Comparison of ENCODE assay signal across 19 cellular contexts in genomic region chr17:62668091-62668804, GRCh38. TPM values are rescaled to one million over a fixed set of nuclear protein-coding genes. Genes with fewer than 3 reads are reported as not detected.
DNase-seq lines count a peak whose midpoint lies in the region; ATAC-seq lines count a peak whose summit lies in the region.
"Had no signal": no experiment of that assay in that cellular context is flagged by ENCODE, and none has a peak within 500 bp of the region (broad histone marks: within the 10 kb centered on the region; RNA-seq: fewer than 3 reads in every experiment).

No MANE protein-coding gene starts in this region.

- ATAC-seq in GM21737 (IDR thresholded peaks at IDR 0.05; ENCODE audit: unreplicated experiment), result no peak
- ATAC-seq: left colon had no signal

- H3K9me3 ChIP-seq in esophagus (ENCODE audit: control insufficient read depth in 2 of 2, insufficient read depth in 1 of 2, low read depth in 1 of 2, low read length in 1 of 2), result no peaks in the 10 kb centered on the region
- H3K9me3 ChIP-seq: stomach had no signal

- 53 to 56% methylated on average over 10 of the region's 10 CpGs for WGBS in esophagus, 2 donors

- H3K4me3 ChIP-seq in esophagus (ENCODE audit: low read depth in 1 of 2, low read length in 2 of 2), result no peak overlapping the region
- H3K4me3 ChIP-seq: stomach had no signal

- H3K27me3 Mint-ChIP-seq in activated T-cell treated with anti-CD3 and anti-CD28 coated beads, Interleukin-2, amount 50 U/mL, for 24 hours, result peaks cover 6% of the 10 kb centered on the region
- H3K27me3 Mint-ChIP-seq: activated naive CD8-positive, alpha-beta T cell had no signal

- H3K36me3 ChIP-seq in esophagus (ENCODE audit: control insufficient read depth in 2 of 2, insufficient read depth in 2 of 2, low read length in 1 of 2), result no peaks in the 10 kb centered on the region

- H3K4me1 ChIP-seq in esophagus (ENCODE audit: control insufficient read depth in 2 of 2, insufficient read depth in 2 of 2, low read length in 1 of 2), result peaks cover 0 to 11% of the 10 kb centered on the region in 2 donors

- H3K36me3 Mint-ChIP-seq in activated T-cell treated with anti-CD3 and anti-CD28 coated beads, Interleukin-2, amount 50 U/mL, for 24 hours (ENCODE audit: low read depth), result no peaks in the 10 kb centered on the region

- H3K27me3 ChIP-seq in esophagus (ENCODE audit: control insufficient read depth in 1 of 2, insufficient read depth in 2 of 2, low read length in 2 of 2), result no peaks in the 10 kb centered on the region

- DNase-seq in DMS 273 (lab: John Stamatoyannopoulos, UW; ENCODE audit: unreplicated experiment) (peak; percentile 18), DMS 273 treated with DMSO at 0.1 percent for 48 hours (lab: John Stamatoyannopoulos, UW) (no peak), RKO (ENCODE audit: low spot score) (peak; percentile 11), renal cortical epithelial cell (ENCODE audit: low read depth) (peak; percentile 50), T-helper 1 cell (no peak)
- no peak for DNase-seq in activated T-cell treated with anti-CD3 and anti-CD28 coated beads, Interleukin-2, amount 50 U/mL, for 24 hours
- DNase-seq: activated CD4-positive, alpha-beta T cell treated with anti-CD3 and anti-CD28 coated beads for 4 hours; activated T-cell treated with anti-CD3 and anti-CD28 coated beads for 4 hours; central memory CD4-positive, alpha-beta T cell; left colon; NCI-H1694; NCI-H748 treated with DMSO at 0.1 percent for 48 hours; Right ventricle myocardium superior; stomach had no signal

- no peak overlapping the region for H3K27ac Mint-ChIP-seq in activated T-cell treated with anti-CD3 and anti-CD28 coated beads, Interleukin-2, amount 50 U/mL, for 24 hours
- H3K27ac Mint-ChIP-seq: activated naive CD8-positive, alpha-beta T cell had no signal

- peak overlapping the region; percentile 78 to 87 for H3K27ac ChIP-seq in esophagus (ENCODE audit: low read depth in 2 of 2, low read length in 1 of 2)
- H3K27ac ChIP-seq: 22Rv1, KMS-11, stomach had no signal

- no peak overlapping the region for H3K4me3 Mint-ChIP-seq in activated T-cell treated with anti-CD3 and anti-CD28 coated beads, Interleukin-2, amount 50 U/mL, for 24 hours
- H3K4me3 Mint-ChIP-seq: activated naive CD8-positive, alpha-beta T cell had no signal

- peaks cover 4% of the 10 kb centered on the region for H3K4me1 Mint-ChIP-seq in activated T-cell treated with anti-CD3 and anti-CD28 coated beads, Interleukin-2, amount 50 U/mL, for 24 hours (ENCODE audit: low read depth)

- H3K9me3 Mint-ChIP-seq in activated T-cell treated with anti-CD3 and anti-CD28 coated beads, Interleukin-2, amount 50 U/mL, for 24 hours, result no peaks in the 10 kb centered on the region

RNA-seq across cellular contexts. Expression of gene MRC2, which starts 40.8 kb away (rescaled TPM):
- polyA plus RNA-seq in esophagus, result 10 to 100 TPM; 24.6 to 54.6 TPM
- total RNA-seq in renal cortical epithelial cell, result 50.9 and 150 TPM in 2 replicates

Comparison
In these comparisons a context has a peak if more than half of its experiments do, and no peak if none do; other contexts are left out.
1. DNase-seq: peak in DMS 273 (single experiment), RKO (single experiment) and renal cortical epithelial cell (single experiment); none in DMS 273 treated with DMSO at 0.1 percent for 48 hours (single experiment), T-helper 1 cell (0 of 5) and activated T-cell treated with anti-CD3 and anti-CD28 coated beads, Interleukin-2, amount 50 U/mL, for 24 hours (single experiment).